Comparison of ENCODE assay signal across 1 cellular context in genomic region chr19:13842294-13843103, GRCh38.
A peak's percentile ranks its signal among the peaks of the same experiment; 100 is the strongest.
TF ChIP-seq lines count a peak whose summit lies in the region.

No MANE protein-coding gene starts in this region.

TF ChIP-seq in K562, 482 proteins besides CTCF, POLR2A, EP300 and RAD21 (continued from another document):
- peak; percentile 42 for TF ChIP-seq GTF2B (IDR thresholded peaks at IDR 0.05; ENCODE audit: extremely low read depth, insufficient read length)
- TF ChIP-seq RBFOX2 (IDR thresholded peaks at IDR 0.05; ENCODE audit: low read depth, low read length), result peak; percentile 92
- peak; percentile 17; the same call in 1 of the 2 replicates for TF ChIP-seq BHLHE40 (IDR thresholded peaks at IDR 0.05; ENCODE audit: low read length)
